In genomic region chr9:78031271-78031825, GRCh38 we compare ENCODE assay signal across 8 cellular contexts. TPM values are rescaled to one million over a fixed set of nuclear protein-coding genes. Genes with fewer than 3 reads are reported as not detected.
DNase-seq lines count a peak whose midpoint lies in the region; ATAC-seq and TF ChIP-seq lines count a peak whose summit lies in the region.

Gene GNAQ, minus strand, starts transcription at chr9:78031811. Its CDS starts 576 bp downstream, at chr9:78031235.

- DNase-seq in CD1c-positive myeloid dendritic cell (ENCODE audit: extremely low spot score) (peak; percentile 45), Right ventricle myocardium inferior (ENCODE audit: missing footprints) (peak; percentile 73), omental fat pad (ENCODE audit: low spot score) (no peak), HT-29 (ENCODE audit: low spot score) (no peak)
- peak; percentile 53 for DNase-seq in activated naive CD4-positive, alpha-beta T cell treated with anti-CD3 and anti-CD28 coated beads, Interleukin-2, amount 50 U/mL, for 16 hours

- H3K27ac ChIP-seq in HUES64 (ENCODE audit: low read depth, low read length) = peak within 1 kb of the TSS; percentile 83

- H3K9me3 ChIP-seq in HUES64 (ENCODE audit: insufficient read depth, low read depth, low read length) = no peaks in the 10 kb centered on the region

- H3K36me3 ChIP-seq in HUES64 (ENCODE audit: insufficient read depth, low read length) = no peaks in the 10 kb centered on the region

- ATAC-seq in Right ventricle myocardium inferior (no peak), omental fat pad (ENCODE audit: low FRiP score) (peak; percentile 31), GM21390 (IDR thresholded peaks at IDR 0.05; ENCODE audit: unreplicated experiment) (no peak), HG03469 (IDR thresholded peaks at IDR 0.05; ENCODE audit: unreplicated experiment) (no peak)

- peak within 1 kb of the TSS; percentile 90 for H3K9ac ChIP-seq in HUES64 (ENCODE audit: low read depth, low read length)

- WGBS in HUES64 = under 1% methylated on average over 96 of the region's 97 CpGs

- intact Hi-C loops in Right ventricle myocardium inferior (cut with DNase I) = no loop called here

- no peak for TF ChIP-seq CTCF in omental fat pad (IDR thresholded peaks at IDR 0.05)

- peak within 1 kb of the TSS; percentile 94 for H3K4me3 ChIP-seq in HUES64 (ENCODE audit: low read length)

- no peaks in the 10 kb centered on the region for H3K27me3 ChIP-seq in HUES64 (ENCODE audit: insufficient read depth, low read length)

- peaks cover 34% of the 10 kb centered on the region for H3K4me1 ChIP-seq in HUES64 (ENCODE audit: insufficient read depth, low read length)

RNA-seq across cellular contexts. Expression of gene GNAQ, which starts in this region (rescaled TPM):
- polyA plus RNA-seq in HUES64 (2013, experiment 1 of 2) = 25.8 TPM
- 26.2 TPM for polyA plus RNA-seq in HUES64 (2013, experiment 2 of 2)
- total RNA-seq in Right ventricle myocardium inferior (15.9 TPM), omental fat pad (10 to 100 TPM; 40.8 to 54.7 (median 53.8) TPM)
- 6.7 and 7.7 TPM in 2 replicates for total RNA-seq in HT-29 (2014; rRNA removed; shearing (Covaris generic))

Comparison
In these comparisons a context has a peak if more than half of its experiments do, and no peak if none do; other contexts are left out.
1. DNase-seq: peak in CD1c-positive myeloid dendritic cell (single experiment), activated naive CD4-positive, alpha-beta T cell treated with anti-CD3 and anti-CD28 coated beads, Interleukin-2, amount 50 U/mL, for 16 hours (single experiment) and Right ventricle myocardium inferior (single experiment); none in omental fat pad (single experiment) and HT-29 (single experiment).